ENCODE assay signal across 8 cellular contexts in the genomic region with DNA sequence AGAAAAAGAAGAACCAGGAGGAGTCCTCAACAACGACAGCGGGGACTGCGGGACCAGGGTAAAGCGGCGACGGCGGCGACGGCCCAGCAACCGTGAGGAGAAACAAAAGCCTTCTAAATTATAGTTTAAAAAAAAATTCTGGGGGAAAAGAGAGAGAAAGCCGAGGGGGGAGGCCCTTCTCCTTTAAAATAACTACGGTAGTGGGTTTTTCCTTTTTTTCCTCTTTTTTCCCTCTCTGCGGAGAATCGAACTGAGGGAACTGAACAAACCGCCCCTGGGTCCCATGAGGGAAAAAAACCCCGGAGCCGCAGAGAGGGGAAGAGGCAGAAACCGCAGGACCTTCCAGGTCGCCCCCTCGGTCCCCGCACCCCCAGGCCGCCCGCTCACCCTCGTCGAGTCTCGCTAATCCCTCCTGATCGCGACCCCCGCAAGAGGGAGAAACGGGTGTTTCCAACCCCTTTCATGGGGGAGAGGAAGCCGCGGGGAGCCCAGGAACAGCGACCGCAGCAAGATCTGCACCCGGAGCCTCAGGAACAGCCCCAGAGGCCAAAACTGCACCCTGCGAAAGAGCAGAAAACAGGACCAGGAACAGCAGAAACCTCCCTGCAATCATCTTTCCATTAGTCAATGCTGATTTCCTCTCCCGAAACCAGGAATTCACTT. TPM values are rescaled to one million over a fixed set of nuclear protein-coding genes. Genes with fewer than 3 reads are reported as not detected.
DNase-seq lines count a peak whose midpoint lies in the region; ATAC-seq and TF ChIP-seq lines count a peak whose summit lies in the region.

No MANE protein-coding gene starts in this region.

- no peak for TF ChIP-seq CTCF in HFFc6 (IDR thresholded peaks at IDR 0.05)

- H3K27ac Mint-ChIP-seq in HFFc6: peak overlapping the region; percentile 99

- peak overlapping the region; percentile 90 for H3K4me3 Mint-ChIP-seq in HFFc6

- ATAC-seq in left ventricle myocardium superior: peak; percentile 6

- no peaks in the 10 kb centered on the region for H3K27me3 Mint-ChIP-seq in HFFc6 (ENCODE audit: insufficient read depth)

- DNase-seq in AG08395 (ENCODE audit: low spot score): peak; percentile 16
- peak; percentile 21 for DNase-seq in HFFc6
- peak; percentile 10 for DNase-seq in activated gamma-delta T cell (lab: John Stamatoyannopoulos, UW)
- DNase-seq in left ventricle myocardium superior: peak; percentile 45
- no peak for DNase-seq in skeletal muscle cell (ENCODE audit: low read depth)
- DNase-seq in COLO829 (ENCODE audit: low spot score): no peak
- no peak for DNase-seq in KBM-7
- DNase-seq in SKM-1 treated with dmso at 0.1 percent for 144 hours (lab: John Stamatoyannopoulos, UW; ENCODE audit: unreplicated experiment): no peak

- in situ Hi-C loops in KBM-7 (cut with MboI; ENCODE audit: low pct_unique_long_range_greater_than_20kb, low sequenced_read_pairs): no loop called here

- peaks cover 61% of the 10 kb centered on the region for H3K4me1 Mint-ChIP-seq in HFFc6 (ENCODE audit: low read depth)

- H3K9me3 Mint-ChIP-seq in HFFc6: peaks cover 3% of the 10 kb centered on the region

- peaks cover 6% of the 10 kb centered on the region for H3K36me3 Mint-ChIP-seq in HFFc6 (ENCODE audit: low read depth)

- peak overlapping the region; percentile 93 for H3K4me3 ChIP-seq in skeletal muscle cell (ENCODE audit: low read depth, low read length)

- intact Hi-C loops in left ventricle myocardium superior (cut with micrococcal nuclease): no loop called here

RNA-seq across cellular contexts. Expression of a gene that starts 0.5 kb away (rescaled TPM):
- total RNA-seq in HFFc6 (2021; fragmentation: NEBNext Ultra II Directional; extraction: Animal tissue kit (Norgen Biotek cat#: 25700)): 10 to 100 TPM; 19.5 to 25.9 (median 22.3) TPM
- total RNA-seq in left ventricle myocardium superior: 125 TPM

Comparison
In these comparisons a context has a peak if more than half of its experiments do, and no peak if none do; other contexts are left out.
1. DNase-seq: peak in AG08395 (single experiment), HFFc6 (single experiment), activated gamma-delta T cell (single experiment) and left ventricle myocardium superior (single experiment); none in skeletal muscle cell (single experiment), COLO829 (single experiment), KBM-7 (single experiment) and SKM-1 treated with dmso at 0.1 percent for 144 hours (single experiment).